16 cellular contexts compared by ENCODE assay signal in the genomic region with DNA sequence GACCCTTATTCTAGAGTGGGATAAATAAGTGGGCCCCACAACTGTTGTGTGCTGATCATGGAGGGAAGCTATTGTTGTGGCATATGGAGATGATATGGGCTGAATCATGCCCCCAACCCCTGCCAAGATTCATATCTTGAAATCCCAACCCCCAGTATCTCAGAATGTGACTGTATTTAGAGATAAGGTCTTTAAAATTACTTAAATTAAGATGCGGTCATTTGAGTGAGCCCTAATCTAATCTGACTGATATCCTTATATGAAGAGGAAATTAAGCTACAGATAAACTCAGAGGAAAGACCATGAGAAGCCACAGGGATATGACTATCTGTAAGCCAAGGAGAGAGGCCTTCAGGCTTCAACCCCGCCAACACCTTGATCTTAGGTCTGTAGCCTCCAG.
A peak's percentile ranks its signal among the peaks of the same experiment; 100 is the strongest.
DNase-seq lines count a peak whose midpoint lies in the region; ATAC-seq, FAIRE-seq and TF ChIP-seq lines count a peak whose summit lies in the region.
"Had no signal": no experiment of that assay in that cellular context is flagged by ENCODE, and none has a peak within 500 bp of the region (broad histone marks: within the 10 kb centered on the region; RNA-seq: fewer than 3 reads in every experiment).

No MANE protein-coding gene starts in this region.

- CTCF ChIA-PET in endothelial cell of umbilical vein (lab: Charles Lee): no interaction called here

- dilution Hi-C loops in endothelial cell of umbilical vein (cut with MboI; ENCODE audit: extremely low pct_ligation_motif_present, low sequenced_read_pairs): no loop called here

- intact Hi-C loops in endothelial cell of umbilical vein (cut with micrococcal nuclease): no loop called here

- H4K8ac ChIP-seq in neuronal stem cell (ENCODE audit: low read depth, low read length): no peak overlapping the region

- TF ChIP-seq POLR2A in endothelial cell of umbilical vein (IDR thresholded peaks at IDR 0.05; ENCODE audit: low read depth, low read length): no peak

- no peak overlapping the region for H3K23ac ChIP-seq in neuronal stem cell (ENCODE audit: low read depth, low read length, poor library complexity)

- H2BK12ac ChIP-seq in neuronal stem cell (ENCODE audit: low read length): no peak overlapping the region

- no peak overlapping the region for H2BK15ac ChIP-seq in neuronal stem cell (ENCODE audit: low read length)

- no peaks in the 10 kb centered on the region for H3K36me3 ChIP-seq in endothelial cell of umbilical vein (ENCODE audit: control insufficient read depth in 2 of 2, extremely low read depth in 1 of 2, insufficient read depth in 2 of 2, low read length in 2 of 2)
- H3K36me3 ChIP-seq in neuronal stem cell (replicated peaks in 1 of 2; ENCODE audit: control insufficient read depth in 2 of 2, insufficient read depth in 2 of 2, low read length in 2 of 2): no peaks in the 10 kb centered on the region

- TF ChIP-seq CTCF in endothelial cell of umbilical vein (IDR thresholded peaks at IDR 0.05; ENCODE audit: extremely low read depth in 1 of 2, insufficient read depth in 1 of 2, low read depth in 1 of 2, low read length in 2 of 2): no peak

- H3K27ac ChIP-seq in endothelial cell of umbilical vein (ENCODE audit: insufficient read depth, low read depth, low read length): no peak overlapping the region
- H3K27ac ChIP-seq in neuronal stem cell (replicated peaks; ENCODE audit: low read length): no peak overlapping the region
- H3K27ac ChIP-seq: C4-2B, HL-60 had no signal

- no peak overlapping the region for H2BK120ac ChIP-seq in neuronal stem cell (ENCODE audit: low read depth, low read length)

- no peak for ATAC-seq in GM19395 (IDR thresholded peaks at IDR 0.05; ENCODE audit: unreplicated experiment)
- ATAC-seq in HG03025 (IDR thresholded peaks at IDR 0.05; ENCODE audit: low FRiP score, unreplicated experiment): no peak

- no peaks in the 10 kb centered on the region for H3K9me1 ChIP-seq in endothelial cell of umbilical vein (replicated peaks; ENCODE audit: control insufficient read depth, extremely low read depth, insufficient read depth, low read length)

- no TSS peak for BruUV-seq in endothelial cell of umbilical vein (replicated peaks; lab: Mats Ljungman, UMichigan)

- H3K27me3 ChIP-seq in endothelial cell of umbilical vein (ENCODE audit: control insufficient read depth in 2 of 2, insufficient read depth in 2 of 2, low read length in 2 of 2) (no peaks in the 10 kb centered on the region), neuronal stem cell (ENCODE audit: control insufficient read depth in 3 of 3, insufficient read depth in 3 of 3, low read depth in 1 of 3, low read length in 3 of 3) (no peaks in the 10 kb centered on the region)

- WGBS in neuronal stem cell (ENCODE audit: extremely low coverage in 2 of 2, insufficient read length in 2 of 2, insufficient replicate concordance in 1 of 2), 2 donors: no CpG with 5 or more reads among the region's 2 CpGs

- H3K14ac ChIP-seq in neuronal stem cell (ENCODE audit: low read length): no peak overlapping the region

- H3K79me1 ChIP-seq in neuronal stem cell (ENCODE audit: low read depth, low read length): no peaks in the 10 kb centered on the region

- H4K91ac ChIP-seq in neuronal stem cell (ENCODE audit: low read depth, low read length, poor library complexity): no peak overlapping the region

- no peaks in the 10 kb centered on the region for H4K20me1 ChIP-seq in endothelial cell of umbilical vein (replicated peaks; ENCODE audit: control insufficient read depth, extremely low read depth, insufficient read depth, low read length)

- no peak for FAIRE-seq in endothelial cell of umbilical vein (lab: Jason Lieb, UNC)
- FAIRE-seq: GM12892 had no signal

- POLR2A ChIA-PET in endothelial cell of umbilical vein (lab: Charles Lee): no interaction called here

- H3K9me3 ChIP-seq in endothelial cell of umbilical vein (replicated peaks; ENCODE audit: control insufficient read depth, insufficient read depth, low read length): no peaks in the 10 kb centered on the region
- H3K9me3 ChIP-seq in neuronal stem cell (replicated peaks in 1 of 2; ENCODE audit: control insufficient read depth in 2 of 2, insufficient read depth in 1 of 2, low read depth in 1 of 2, low read length in 2 of 2): no peaks in the 10 kb centered on the region

- peak; percentile 25 for DNase-seq in Daoy (ENCODE audit: low read depth)
- DNase-seq in SK-N-DZ (ENCODE audit: low spot score): peak; percentile 29
- DNase-seq in endothelial cell of umbilical vein (ENCODE audit: low read depth, low spot score): no peak
- no peak for DNase-seq in neuronal stem cell (ENCODE audit: low spot score)
- DNase-seq in NCI-H1105 treated with DMSO at 0.1 percent for 48 hours (lab: John Stamatoyannopoulos, UW): no peak
- DNase-seq: ACHN; CD4-positive, alpha-beta memory T cell; DMS79 treated with DMSO at 0.1 percent for 48 hours; GDM1; GOT3; H9 had no signal

- H3K4ac ChIP-seq in neuronal stem cell (ENCODE audit: low read length): no peak overlapping the region

- no peak overlapping the region for H2BK5ac ChIP-seq in neuronal stem cell (ENCODE audit: low read length)

- no peak overlapping the region for H2AK5ac ChIP-seq in neuronal stem cell (ENCODE audit: low read depth, low read length)

- no peak overlapping the region for H3K9ac ChIP-seq in endothelial cell of umbilical vein (replicated peaks; ENCODE audit: extremely low read depth, insufficient read depth, low read length)
- no peak overlapping the region for H3K9ac ChIP-seq in neuronal stem cell (ENCODE audit: low read depth, low read length, poor library complexity)

- H3K4me3 ChIP-seq in endothelial cell of umbilical vein (replicated peaks in 1 of 3; ENCODE audit: insufficient read depth in 1 of 3, low read depth in 1 of 3, low read length in 3 of 3): no peak overlapping the region
- H3K4me3 ChIP-seq in neuronal stem cell (ENCODE audit: low read length in 2 of 2): no peak overlapping the region

- H2AFZ ChIP-seq in endothelial cell of umbilical vein (ENCODE audit: low read depth, low read length) (no peak overlapping the region), neuronal stem cell (ENCODE audit: low read length) (peak overlapping the region; percentile 30)

- H3K4me1 ChIP-seq in endothelial cell of umbilical vein (ENCODE audit: control insufficient read depth, extremely low read depth, insufficient read depth, low read length) (no peaks in the 10 kb centered on the region), neuronal stem cell (ENCODE audit: control insufficient read depth in 2 of 2, insufficient read depth in 1 of 2, low read depth in 1 of 2, low read length in 2 of 2) (peaks cover 0 to 15% of the 10 kb centered on the region in 2 donors)

- no peak overlapping the region for H3K18ac ChIP-seq in neuronal stem cell (ENCODE audit: low read length)

- H3K4me2 ChIP-seq in endothelial cell of umbilical vein (ENCODE audit: insufficient read depth, low read length) (no peak overlapping the region), neuronal stem cell (ENCODE audit: insufficient read depth, low read length, poor library complexity, severe bottlenecking) (no peak overlapping the region)

- H3K79me2 ChIP-seq in endothelial cell of umbilical vein (ENCODE audit: control insufficient read depth, insufficient read depth, low read length): no peaks in the 10 kb centered on the region

TF ChIP-seq in endothelial cell of umbilical vein, 7 proteins besides CTCF, POLR2A, EP300 and RAD21:
- no peak for TF ChIP-seq EZH2 (IDR thresholded peaks at IDR 0.05; ENCODE audit: borderline replicate concordance, low read depth, low read length, severe bottlenecking)
- peak; percentile 89 for TF ChIP-seq GATA2 (IDR thresholded peaks at IDR 0.05; ENCODE audit: insufficient read depth, insufficient read length, low read depth, low read length)
- TF ChIP-seq MYC (IDR thresholded peaks at IDR 0.05; ENCODE audit: low read depth, low read length): no peak

Comparison
In these comparisons a context has a peak if more than half of its experiments do, and no peak if none do; other contexts are left out.
1. DNase-seq: peak in Daoy (single experiment) and SK-N-DZ (single experiment); none in endothelial cell of umbilical vein (single experiment), neuronal stem cell (single experiment) and NCI-H1105 treated with DMSO at 0.1 percent for 48 hours (single experiment).